ENCODE assay signal across 18 cellular contexts in the genomic region with DNA sequence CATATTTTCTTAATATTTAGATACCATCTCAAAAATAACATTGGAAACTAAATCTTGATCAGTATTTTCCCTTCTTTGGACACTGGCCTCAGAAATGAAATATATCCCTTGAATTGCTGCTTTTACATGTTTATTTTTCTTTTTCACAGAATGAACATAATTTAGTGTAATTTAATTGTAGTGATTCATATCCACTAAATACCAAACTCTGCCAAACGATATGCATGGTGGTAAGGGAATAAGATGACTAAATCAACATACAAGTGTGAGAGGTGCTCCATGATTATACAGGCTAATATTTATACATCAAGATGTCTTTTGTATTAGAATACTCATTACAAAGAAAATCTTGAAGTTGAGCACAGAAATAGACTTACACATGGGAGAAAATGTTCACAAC.
A peak's percentile ranks its signal among the peaks of the same experiment; 100 is the strongest.
DNase-seq lines count a peak whose midpoint lies in the region; ATAC-seq and TF ChIP-seq lines count a peak whose summit lies in the region.
"Had no signal": no experiment of that assay in that cellular context is flagged by ENCODE, and none has a peak within 500 bp of the region (broad histone marks: within the 10 kb centered on the region; RNA-seq: fewer than 3 reads in every experiment).

No MANE protein-coding gene starts in this region.

- H3K4me2 ChIP-seq in SK-N-SH: no peak overlapping the region
- H3K4me2 ChIP-seq: BLaER1 treated with 17β-estradiol and CSF1 and Interleukin-3, amounts not matched to agents 10 nM and 100 nM; GM23338 had no signal

- peaks cover 12% of the 10 kb centered on the region for H3F3A ChIP-seq in SK-N-SH (replicated peaks; ENCODE audit: insufficient read depth)

- H3K9me2 ChIP-seq in SK-N-SH: no peaks in the 10 kb centered on the region

- H3K27me3 ChIP-seq in SK-N-SH (ENCODE audit: insufficient read depth) (no peaks in the 10 kb centered on the region), adipocyte (replicated peaks; ENCODE audit: control insufficient read depth, insufficient read depth, low read length) (no peaks in the 10 kb centered on the region)
- H3K27me3 ChIP-seq: BLaER1 treated with 17β-estradiol and CSF1 and Interleukin-3, amounts not matched to agents 10 nM and 100 nM had no signal

- H3K27ac ChIP-seq in SK-N-SH (ENCODE audit: low read depth in 2 of 2, low read length in 1 of 2): no peak overlapping the region
- H3K27ac ChIP-seq: BLaER1 treated with 17β-estradiol and CSF1 and Interleukin-3, amounts not matched to agents 10 nM and 100 nM; HL-60 had no signal

- TF ChIP-seq EP300 in SK-N-SH (IDR thresholded peaks at IDR 0.05; ENCODE audit: borderline replicate concordance in 1 of 2, low read depth in 1 of 2, low read length in 1 of 2): no peak

- H4K20me1 ChIP-seq in SK-N-SH (ENCODE audit: insufficient read depth): no peaks in the 10 kb centered on the region
- H4K20me1 ChIP-seq: BLaER1 treated with 17β-estradiol and CSF1 and Interleukin-3, amounts not matched to agents 10 nM and 100 nM had no signal

- CTCF ChIA-PET in SK-N-SH (lab: Yijun Ruan, JAX): no interaction called here

- H3K4me1 Mint-ChIP-seq in mesothelial cell of epicardium: peaks cover 57% of the 10 kb centered on the region
- H3K4me1 Mint-ChIP-seq: B cell, GM23338, IgD-negative memory B cell had no signal

- no peaks in the 10 kb centered on the region for H3K79me2 ChIP-seq in SK-N-SH (ENCODE audit: insufficient read depth)

- H3K4me3 ChIP-seq in SK-N-SH (ENCODE audit: low read depth in 2 of 2, low read length in 1 of 2) (no peak overlapping the region), adipocyte (ENCODE audit: low read length) (no peak overlapping the region)
- H3K4me3 ChIP-seq: BLaER1 treated with 17β-estradiol and CSF1 and Interleukin-3, amounts not matched to agents 10 nM and 100 nM; GM23338 had no signal

- no peaks in the 10 kb centered on the region for H3K9me3 ChIP-seq in SK-N-SH
- no peaks in the 10 kb centered on the region for H3K9me3 ChIP-seq in adipocyte (ENCODE audit: control insufficient read depth, low read length)
- H3K9me3 ChIP-seq: BLaER1 treated with 17β-estradiol and CSF1 and Interleukin-3, amounts not matched to agents 10 nM and 100 nM had no signal

- no peaks in the 10 kb centered on the region for H3K9me3 Mint-ChIP-seq in mesothelial cell of epicardium
- H3K9me3 Mint-ChIP-seq: CD8-positive, alpha-beta T cell; GM23338; IgD-negative memory B cell had no signal

- TF ChIP-seq POLR2A in erythroblast (IDR thresholded peaks at IDR 0.05; ENCODE audit: low read length): no peak

- no peaks in the 10 kb centered on the region for H3K27me3 Mint-ChIP-seq in mesothelial cell of epicardium (ENCODE audit: low read depth)
- H3K27me3 Mint-ChIP-seq: B cell, IgD-negative memory B cell had no signal

- no peak overlapping the region for H2AFZ ChIP-seq in SK-N-SH (ENCODE audit: low read depth)
- H2AFZ ChIP-seq: GM23338 had no signal

- H3K27ac Mint-ChIP-seq in mesothelial cell of epicardium: peak overlapping the region; percentile 5
- H3K27ac Mint-ChIP-seq: B cell; CD8-positive, alpha-beta T cell; GM23338; IgD-negative memory B cell had no signal

- no peak for TF ChIP-seq CTCF in SK-N-SH (IDR thresholded peaks at IDR 0.05)
- no peak for TF ChIP-seq CTCF in mesothelial cell of epicardium (IDR thresholded peaks at IDR 0.05; ENCODE audit: unreplicated experiment)

- peaks cover 6 to 14% of the 10 kb centered on the region in 2 experiments for H3K4me1 ChIP-seq in SK-N-SH (ENCODE audit: control insufficient read depth in 1 of 2, insufficient read depth in 2 of 2, low read depth in 1 of 2, low read length in 1 of 2)
- H3K4me1 ChIP-seq in adipocyte (ENCODE audit: control insufficient read depth, insufficient read depth, low read length): peaks cover 7% of the 10 kb centered on the region
- H3K4me1 ChIP-seq: BLaER1 treated with 17β-estradiol and CSF1 and Interleukin-3, amounts not matched to agents 10 nM and 100 nM had no signal

- WGBS in SK-N-SH (ENCODE audit: low lambda C conversion rate): 38% methylated on average over 1 of the region's 1 CpG

- DNase-seq in SK-N-SH (no peak), adipocyte (ENCODE audit: low read depth) (peak; percentile 42), fibroblast of gingiva (ENCODE audit: low read depth) (peak; percentile 1), mesothelial cell of epicardium (ENCODE audit: low spot score in 2 of 2, unreplicated experiment in 2 of 2) (no peak), erythroblast (lab: John Stamatoyannopoulos, UW) (no peak), AG08395 (ENCODE audit: low spot score) (no peak)
- no peak for DNase-seq in stimulated activated CD4-positive, alpha-beta T cell treated with anti-CD3 and anti-CD28 coated beads, Interleukin-2, amount 100 ng/mL, for 48 hours
- DNase-seq: 8988T; Calu3; CD8-positive, alpha-beta T cell; DMS79 treated with DMSO at 0.1 percent for 48 hours; HCEC 1CT had no signal

- H3K4me3 Mint-ChIP-seq in mesothelial cell of epicardium: peak overlapping the region; percentile 28
- H3K4me3 Mint-ChIP-seq: B cell; CD8-positive, alpha-beta T cell; GM23338; IgD-negative memory B cell had no signal

- no peak overlapping the region for H3K9ac ChIP-seq in SK-N-SH
- no peak overlapping the region for H3K9ac ChIP-seq in adipocyte (ENCODE audit: low read length)
- H3K9ac ChIP-seq: BLaER1 treated with 17β-estradiol and CSF1 and Interleukin-3, amounts not matched to agents 10 nM and 100 nM had no signal

- POLR2A ChIA-PET in SK-N-SH (lab: Yijun Ruan, JAX): no interaction called here

- TF ChIP-seq RAD21 in SK-N-SH (IDR thresholded peaks at IDR 0.05; ENCODE audit: low read length): no peak

- H3K36me3 ChIP-seq in SK-N-SH (replicated peaks in 1 of 2; ENCODE audit: control insufficient read depth in 1 of 2, insufficient read depth in 2 of 2, low read length in 1 of 2) (peaks cover 3 to 20% of the 10 kb centered on the region in 2 experiments), adipocyte (ENCODE audit: control insufficient read depth, insufficient read depth, low read length, severe bottlenecking) (no peaks in the 10 kb centered on the region)
- H3K36me3 ChIP-seq: BLaER1 treated with 17β-estradiol and CSF1 and Interleukin-3, amounts not matched to agents 10 nM and 100 nM had no signal

- ATAC-seq in SK-N-SH treated with all-trans-retinoic acid at 6 μM for 48 hours: no peak
- ATAC-seq: CD8-positive, alpha-beta T cell; GM23338 had no signal

- peaks cover 5% of the 10 kb centered on the region for H3K36me3 Mint-ChIP-seq in mesothelial cell of epicardium
- H3K36me3 Mint-ChIP-seq: CD8-positive, alpha-beta T cell; IgD-negative memory B cell had no signal

TF ChIP-seq in SK-N-SH treated with all-trans-retinoic acid at 6 μM for 48 hours, 23 proteins besides CTCF, POLR2A, EP300 and RAD21 (continues in another document):
- TF ChIP-seq ZFP3 (CRISPR knock-in tag; IDR thresholded peaks at IDR 0.05) (no peak), ARNTL (CRISPR knock-in tag; IDR thresholded peaks at IDR 0.05; ENCODE audit: borderline replicate concordance, low read depth) (no peak)
- TF ChIP-seq, protein P1, sequence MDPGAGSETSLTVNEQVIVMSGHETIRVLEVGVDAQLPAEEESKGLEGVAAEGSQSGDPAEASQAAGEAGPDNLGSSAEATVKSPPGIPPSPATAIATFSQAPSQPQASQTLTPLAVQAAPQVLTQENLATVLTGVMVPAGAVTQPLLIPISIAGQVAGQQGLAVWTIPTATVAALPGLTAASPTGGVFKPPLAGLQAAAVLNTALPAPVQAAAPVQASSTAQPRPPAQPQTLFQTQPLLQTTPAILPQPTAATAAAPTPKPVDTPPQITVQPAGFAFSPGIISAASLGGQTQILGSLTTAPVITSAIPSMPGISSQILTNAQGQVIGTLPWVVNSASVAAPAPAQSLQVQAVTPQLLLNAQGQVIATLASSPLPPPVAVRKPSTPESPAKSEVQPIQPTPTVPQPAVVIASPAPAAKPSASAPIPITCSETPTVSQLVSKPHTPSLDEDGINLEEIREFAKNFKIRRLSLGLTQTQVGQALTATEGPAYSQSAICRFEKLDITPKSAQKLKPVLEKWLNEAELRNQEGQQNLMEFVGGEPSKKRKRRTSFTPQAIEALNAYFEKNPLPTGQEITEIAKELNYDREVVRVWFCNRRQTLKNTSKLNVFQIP (CRISPR knock-in tag; IDR thresholded peaks at IDR 0.05; ENCODE audit: borderline replicate concordance, low read depth): no peak

TF ChIP-seq in SK-N-SH, 30 proteins besides CTCF, POLR2A, EP300 and RAD21 (continues in another document):
- TF ChIP-seq ELF1 (IDR thresholded peaks at IDR 0.05) (no peak), FOSL2 (IDR thresholded peaks at IDR 0.05; ENCODE audit: borderline replicate concordance, low read depth) (no peak), NFIC (IDR thresholded peaks at IDR 0.05; ENCODE audit: borderline replicate concordance) (no peak), RXRA (IDR thresholded peaks at IDR 0.05; ENCODE audit: borderline replicate concordance, low read depth) (no peak), SIN3A (IDR thresholded peaks at IDR 0.05; ENCODE audit: borderline replicate concordance, low read depth, low read length) (no peak), GATA2 (CRISPR knock-in tag; IDR thresholded peaks at IDR 0.05) (no peak)
- TF ChIP-seq, protein P2, sequence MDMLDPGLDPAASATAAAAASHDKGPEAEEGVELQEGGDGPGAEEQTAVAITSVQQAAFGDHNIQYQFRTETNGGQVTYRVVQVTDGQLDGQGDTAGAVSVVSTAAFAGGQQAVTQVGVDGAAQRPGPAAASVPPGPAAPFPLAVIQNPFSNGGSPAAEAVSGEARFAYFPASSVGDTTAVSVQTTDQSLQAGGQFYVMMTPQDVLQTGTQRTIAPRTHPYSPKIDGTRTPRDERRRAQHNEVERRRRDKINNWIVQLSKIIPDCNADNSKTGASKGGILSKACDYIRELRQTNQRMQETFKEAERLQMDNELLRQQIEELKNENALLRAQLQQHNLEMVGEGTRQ (IDR thresholded peaks at IDR 0.05; ENCODE audit: borderline replicate concordance, low read depth, low read length): no peak
- TF ChIP-seq, protein P3, sequence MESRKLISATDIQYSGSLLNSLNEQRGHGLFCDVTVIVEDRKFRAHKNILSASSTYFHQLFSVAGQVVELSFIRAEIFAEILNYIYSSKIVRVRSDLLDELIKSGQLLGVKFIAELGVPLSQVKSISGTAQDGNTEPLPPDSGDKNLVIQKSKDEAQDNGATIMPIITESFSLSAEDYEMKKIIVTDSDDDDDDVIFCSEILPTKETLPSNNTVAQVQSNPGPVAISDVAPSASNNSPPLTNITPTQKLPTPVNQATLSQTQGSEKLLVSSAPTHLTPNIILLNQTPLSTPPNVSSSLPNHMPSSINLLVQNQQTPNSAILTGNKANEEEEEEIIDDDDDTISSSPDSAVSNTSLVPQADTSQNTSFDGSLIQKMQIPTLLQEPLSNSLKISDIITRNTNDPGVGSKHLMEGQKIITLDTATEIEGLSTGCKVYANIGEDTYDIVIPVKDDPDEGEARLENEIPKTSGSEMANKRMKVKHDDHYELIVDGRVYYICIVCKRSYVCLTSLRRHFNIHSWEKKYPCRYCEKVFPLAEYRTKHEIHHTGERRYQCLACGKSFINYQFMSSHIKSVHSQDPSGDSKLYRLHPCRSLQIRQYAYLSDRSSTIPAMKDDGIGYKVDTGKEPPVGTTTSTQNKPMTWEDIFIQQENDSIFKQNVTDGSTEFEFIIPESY (IDR thresholded peaks at IDR 0.05; ENCODE audit: borderline replicate concordance, low read depth): no peak

Comparison
In these comparisons a context has a peak if more than half of its experiments do, and no peak if none do; other contexts are left out.
1. DNase-seq: peak in adipocyte (single experiment) and fibroblast of gingiva (single experiment); none in SK-N-SH (single experiment), mesothelial cell of epicardium (0 of 2), erythroblast (0 of 2), AG08395 (single experiment) and stimulated activated CD4-positive, alpha-beta T cell treated with anti-CD3 and anti-CD28 coated beads, Interleukin-2, amount 100 ng/mL, for 48 hours (0 of 2).